ENCODE assay signal across 29 cellular contexts in genomic region chr16:65065031-65065430, GRCh38. TPM values are rescaled to one million over a fixed set of nuclear protein-coding genes. Genes with fewer than 3 reads are reported as not detected.
"Had no signal": no experiment of that assay in that cellular context is flagged by ENCODE, and none has a peak within 500 bp of the region (broad histone marks: within the 10 kb centered on the region; RNA-seq: fewer than 3 reads in every experiment).

No MANE protein-coding gene starts in this region.

- H3K27ac Mint-ChIP-seq: immature natural killer cell; naive thymus-derived CD4-positive, alpha-beta T cell; natural killer cell treated with Interleukin-12 subunit alpha and Interleukin-12 subunit beta and Interleukin-15 and Interleukin-18, amount 100 ng/mL, for 72 hours; stimulated activated effector memory CD8-positive, alpha-beta T cell treated with anti-CD3 and anti-CD28 coated beads, Interleukin-12 subunit alpha, Interleukin-12 subunit beta, amount 100 ng/mL, for 72 hours; stimulated activated naive CD8-positive, alpha-beta T cell treated with anti-CD3 and anti-CD28 coated beads, Interleukin-15, Interleukin-2, amounts not matched to agents 100 ng/mL and 50 ng/mL, for 24 hours had no signal

- H3K27me3 Mint-ChIP-seq: stimulated activated naive CD8-positive, alpha-beta T cell treated with anti-CD3 and anti-CD28 coated beads, Interleukin-15, Interleukin-2, amounts not matched to agents 100 ng/mL and 50 ng/mL, for 24 hours had no signal

- H3K4me3 ChIP-seq: left lung, lower lobe of right lung, mucosa of descending colon, pancreas, prostate gland, skin epidermis, spleen, suprapubic skin, thoracic aorta, tibial artery, upper lobe of right lung had no signal

- H3K27me3 ChIP-seq: left lung, pancreas, spleen, suprapubic skin, tibial artery, upper lobe of right lung had no signal

- H3K4me1 ChIP-seq: left lung, pancreas, prostate gland, suprapubic skin had no signal

- ATAC-seq: left colon; left lung; lower lobe of right lung; mucosa of descending colon; naive thymus-derived CD4-positive, alpha-beta T cell; natural killer cell treated with Interleukin-12 subunit alpha and Interleukin-12 subunit beta and Interleukin-15 and Interleukin-18, amount 100 ng/mL, for 72 hours; pancreas; right cardiac atrium; sciatic nerve; stimulated activated effector memory CD8-positive, alpha-beta T cell treated with anti-CD3 and anti-CD28 coated beads, Interleukin-12 subunit alpha, Interleukin-12 subunit beta, amount 100 ng/mL, for 72 hours; upper lobe of right lung had no signal

- DNase-seq: hypothalamus; immature natural killer cell; kidney; left colon; left lung; lower lobe of right lung; mammary epithelial cell; mesenchymal stem cell; mucosa of descending colon; naive thymus-derived CD4-positive, alpha-beta T cell; pancreas; posterior cingulate gyrus; retina; right cardiac atrium; spleen; stimulated activated CD4-positive, alpha-beta T cell treated with anti-CD3 and anti-CD28 coated beads, Interleukin-4, amount 100 ng/mL, for 24 hours; stimulated activated naive CD4-positive, alpha-beta T cell; tibial artery; trophoblast cell; upper lobe of right lung had no signal

- H3K9me3 ChIP-seq: left lung, lower lobe of right lung, mucosa of descending colon, pancreas, prostate gland, spleen, suprapubic skin, thoracic aorta, tibial artery, upper lobe of right lung had no signal

- H3K36me3 Mint-ChIP-seq: immature natural killer cell; naive thymus-derived CD4-positive, alpha-beta T cell; natural killer cell treated with Interleukin-12 subunit alpha and Interleukin-12 subunit beta and Interleukin-15 and Interleukin-18, amount 100 ng/mL, for 72 hours; stimulated activated effector memory CD8-positive, alpha-beta T cell treated with anti-CD3 and anti-CD28 coated beads, Interleukin-12 subunit alpha, Interleukin-12 subunit beta, amount 100 ng/mL, for 72 hours had no signal

- H3K36me3 ChIP-seq: left lung, lower lobe of right lung, pancreas, prostate gland, spleen, suprapubic skin, thoracic aorta, tibial artery, upper lobe of right lung had no signal

- H3K4me3 Mint-ChIP-seq: immature natural killer cell; naive thymus-derived CD4-positive, alpha-beta T cell; natural killer cell treated with Interleukin-12 subunit alpha and Interleukin-12 subunit beta and Interleukin-15 and Interleukin-18, amount 100 ng/mL, for 72 hours; neural crest cell; stimulated activated effector memory CD8-positive, alpha-beta T cell treated with anti-CD3 and anti-CD28 coated beads, Interleukin-12 subunit alpha, Interleukin-12 subunit beta, amount 100 ng/mL, for 72 hours; stimulated activated naive CD8-positive, alpha-beta T cell treated with anti-CD3 and anti-CD28 coated beads, Interleukin-15, Interleukin-2, amounts not matched to agents 100 ng/mL and 50 ng/mL, for 24 hours had no signal

- H3K27ac ChIP-seq: left lung, lower lobe of right lung, pancreas, prostate gland, skin epidermis, spleen, suprapubic skin, thoracic aorta, tibial artery, upper lobe of right lung had no signal

- H3K4me1 Mint-ChIP-seq: immature natural killer cell; naive thymus-derived CD4-positive, alpha-beta T cell; stimulated activated effector memory CD8-positive, alpha-beta T cell treated with anti-CD3 and anti-CD28 coated beads, Interleukin-12 subunit alpha, Interleukin-12 subunit beta, amount 100 ng/mL, for 72 hours had no signal

RNA-seq across cellular contexts. Expression of gene CDH11, which starts 56.8 kb away (rescaled TPM):
- total RNA-seq: naive thymus-derived CD4-positive, alpha-beta T cell; natural killer cell treated with Interleukin-12 subunit alpha and Interleukin-12 subunit beta and Interleukin-15 and Interleukin-18, amount 100 ng/mL, for 72 hours had no signal
- polyA plus RNA-seq: immature natural killer cell; naive thymus-derived CD4-positive, alpha-beta T cell had no signal
